8 cellular contexts compared by ENCODE assay signal in the genomic region with DNA sequence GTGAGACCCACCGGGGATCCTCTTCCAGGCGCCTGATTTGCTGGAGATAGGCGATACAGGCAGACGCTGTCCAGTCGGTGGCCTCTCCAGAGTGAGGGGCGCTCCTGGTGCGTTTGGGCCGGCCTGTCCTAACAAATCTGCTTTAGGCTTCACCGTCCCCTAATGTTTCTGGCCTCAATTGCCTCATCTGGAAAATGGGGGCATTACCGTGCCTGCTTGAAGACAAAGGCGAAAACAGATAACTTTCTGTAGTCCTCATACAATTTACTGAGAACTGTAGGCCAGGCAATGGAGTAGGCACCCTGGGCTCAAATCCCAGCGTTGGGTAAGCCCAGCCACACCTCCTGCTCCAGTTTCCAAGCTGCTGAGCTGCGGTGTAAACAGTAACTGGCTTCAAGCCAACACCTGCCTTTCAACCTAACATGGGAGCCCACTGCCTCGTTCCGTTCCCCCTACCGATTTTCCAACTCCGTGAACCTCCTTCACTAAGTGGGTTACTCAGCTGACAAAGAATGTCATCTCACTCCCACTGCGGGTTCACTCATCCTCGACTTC. TPM values are rescaled to one million over a fixed set of nuclear protein-coding genes. Genes with fewer than 3 reads are reported as not detected.
DNase-seq lines count a peak whose midpoint lies in the region.

No MANE protein-coding gene starts in this region.

- H3K27ac Mint-ChIP-seq in activated naive CD4-positive, alpha-beta T cell treated with anti-CD3 and anti-CD28 coated beads, Interleukin-2, amount 50 U/mL, for 24 hours = peak overlapping the region; percentile 79
- H3K27ac Mint-ChIP-seq in activated CD4-positive, alpha-beta memory T cell treated with anti-CD3 and anti-CD28 coated beads, Interleukin-2, amount 10 ng/mL, durations not matched to agents 7 days and 5 days = no peak overlapping the region

- no peaks in the 10 kb centered on the region for H3K36me3 ChIP-seq in iPS DF 6.9 (ENCODE audit: control insufficient read depth, insufficient read depth, low read length)

- no peaks in the 10 kb centered on the region; the same call in 1 of the 2 replicates for H3K4me1 ChIP-seq in iPS DF 6.9 (ENCODE audit: control insufficient read depth, insufficient read depth, low read length)

- no peaks in the 10 kb centered on the region for H3K27me3 ChIP-seq in iPS DF 6.9 (ENCODE audit: control insufficient read depth, insufficient read depth, low read length)

- no peak for DNase-seq in activated naive CD4-positive, alpha-beta T cell (lab: John Stamatoyannopoulos, UW)
- no peak for DNase-seq in activated CD4-positive, alpha-beta memory T cell treated with anti-CD3 and anti-CD28 coated beads, Interleukin-2, amount 10 ng/mL, durations not matched to agents 7 days and 5 days
- DNase-seq in iPS DF 6.9 (ENCODE audit: low read depth, low spot score) = no peak
- DNase-seq in pons (ENCODE audit: low spot score) = no peak
- DNase-seq in NK-92 (lab: John Stamatoyannopoulos, UW; ENCODE audit: unreplicated experiment) = no peak
- DNase-seq in GOT3 (lab: John Stamatoyannopoulos, UW) = no peak

- CTCF ChIA-PET in activated CD4-positive, alpha-beta memory T cell treated with anti-CD3 and anti-CD28 coated beads, Interleukin-2, amount 10 ng/mL, durations not matched to agents 7 days and 5 days (lab: Charles Lee) = interaction anchor here (0.5 to 3.1 kb wide), 3 partner anchors 11 to 437 kb away, joined by 3 to 22 read pairs (median 8); no protein-coding TSS in a partner anchor

- no peaks in the 10 kb centered on the region for H3K9me3 ChIP-seq in iPS DF 6.9 (ENCODE audit: control insufficient read depth, insufficient read depth, low read length)

- WGBS in iPS DF 6.9 (ENCODE audit: insufficient coverage, insufficient read length) = no CpG with 5 or more reads among the region's 19 CpGs

- peaks cover 43% of the 10 kb centered on the region for H3K4me1 Mint-ChIP-seq in activated naive CD4-positive, alpha-beta T cell treated with anti-CD3 and anti-CD28 coated beads, Interleukin-2, amount 50 U/mL, for 24 hours
- H3K4me1 Mint-ChIP-seq in activated CD4-positive, alpha-beta memory T cell treated with anti-CD3 and anti-CD28 coated beads, Interleukin-2, amount 10 ng/mL, durations not matched to agents 7 days and 5 days = peaks cover 33% of the 10 kb centered on the region

- no peaks in the 10 kb centered on the region for H3K36me3 Mint-ChIP-seq in activated naive CD4-positive, alpha-beta T cell treated with anti-CD3 and anti-CD28 coated beads, Interleukin-2, amount 50 U/mL, for 24 hours
- H3K36me3 Mint-ChIP-seq in activated CD4-positive, alpha-beta memory T cell treated with anti-CD3 and anti-CD28 coated beads, Interleukin-2, amount 10 ng/mL, durations not matched to agents 7 days and 5 days (ENCODE audit: low read depth) = peaks cover 14% of the 10 kb centered on the region

- no peaks in the 10 kb centered on the region for H3K27me3 Mint-ChIP-seq in activated naive CD4-positive, alpha-beta T cell treated with anti-CD3 and anti-CD28 coated beads, Interleukin-2, amount 50 U/mL, for 24 hours
- no peaks in the 10 kb centered on the region for H3K27me3 Mint-ChIP-seq in activated CD4-positive, alpha-beta memory T cell treated with anti-CD3 and anti-CD28 coated beads, Interleukin-2, amount 10 ng/mL, durations not matched to agents 7 days and 5 days

- H3K4me3 Mint-ChIP-seq in activated naive CD4-positive, alpha-beta T cell treated with anti-CD3 and anti-CD28 coated beads, Interleukin-2, amount 50 U/mL, for 24 hours = peak overlapping the region; percentile 84
- H3K4me3 Mint-ChIP-seq in activated CD4-positive, alpha-beta memory T cell treated with anti-CD3 and anti-CD28 coated beads, Interleukin-2, amount 10 ng/mL, durations not matched to agents 7 days and 5 days = peak overlapping the region; percentile 79

- H3K9me3 Mint-ChIP-seq in activated naive CD4-positive, alpha-beta T cell treated with anti-CD3 and anti-CD28 coated beads, Interleukin-2, amount 50 U/mL, for 24 hours = no peaks in the 10 kb centered on the region
- no peaks in the 10 kb centered on the region for H3K9me3 Mint-ChIP-seq in activated CD4-positive, alpha-beta memory T cell treated with anti-CD3 and anti-CD28 coated beads, Interleukin-2, amount 10 ng/mL, durations not matched to agents 7 days and 5 days

- POLR2A ChIA-PET in activated CD4-positive, alpha-beta memory T cell treated with anti-CD3 and anti-CD28 coated beads, Interleukin-2, amount 10 ng/mL, durations not matched to agents 7 days and 5 days (lab: Charles Lee) = interaction anchor here (1.3 to 2.1 kb wide), 4 partner anchors 92 to 252 kb away, joined by 3 to 11 read pairs (median 4); no protein-coding TSS in a partner anchor

- no peak overlapping the region for H3K27ac ChIP-seq in iPS DF 6.9 (ENCODE audit: low read length)
- peak overlapping the region; percentile 39 to 91 (median 83) for H3K27ac ChIP-seq in skin epidermis

- H3K4me3 ChIP-seq in iPS DF 6.9 (ENCODE audit: low read length) (peak overlapping the region; percentile 15; the same call in 1 of the 2 replicates), skin epidermis (peak overlapping the region; percentile 51 to 85 (median 70))

RNA-seq across cellular contexts. Expression of a gene that starts 0.6 kb away (rescaled TPM):
- 10 to 100 TPM; 19.6 to 19.7 TPM for total RNA-seq in activated CD4-positive, alpha-beta memory T cell treated with anti-CD3 and anti-CD28 coated beads, Interleukin-2, amount 10 ng/mL, durations not matched to agents 7 days and 5 days

RNA-seq across cellular contexts. Expression of a gene that starts 53.9 kb away (rescaled TPM):
- 10 to 100 TPM; 38.6 to 40.9 TPM for total RNA-seq in activated CD4-positive, alpha-beta memory T cell treated with anti-CD3 and anti-CD28 coated beads, Interleukin-2, amount 10 ng/mL, durations not matched to agents 7 days and 5 days
